In genomic region chr2:181070834-181071200, GRCh38 we compare ENCODE assay signal across 27 cellular contexts.
"Had no signal": no experiment of that assay in that cellular context is flagged by ENCODE, and none has a peak within 500 bp of the region (broad histone marks: within the 10 kb centered on the region; RNA-seq: fewer than 3 reads in every experiment).

No MANE protein-coding gene starts in this region.

- FAIRE-seq: pancreas had no signal

- H3K36me3 ChIP-seq: left ventricle myocardium inferior, pancreas, prostate gland, stomach, thyroid gland, transverse colon, upper lobe of left lung, vagina had no signal

- DNase-seq: hypothalamus; islet precursor cell; left ventricle myocardium inferior; midbrain; mucosa of descending colon; naive thymus-derived CD4-positive, alpha-beta T cell; pancreas; posterior cingulate gyrus; retina; right cardiac atrium; stimulated activated CD4-positive, alpha-beta T cell treated with anti-CD3 and anti-CD28 coated beads, Interleukin-12 subunit alpha, Interleukin-12 subunit beta, amount 100 ng/mL, for 4 hours; stimulated activated CD4-positive, alpha-beta T cell treated with anti-CD3 and anti-CD28 coated beads, Interleukin-15, amount 100 ng/mL, for 24 hours; stimulated activated CD4-positive, alpha-beta T cell treated with anti-CD3 and anti-CD28 coated beads, Interleukin-2, amount 100 ng/mL, for 24 hours; stimulated activated CD4-positive, alpha-beta T cell treated with anti-CD3 and anti-CD28 coated beads, Interleukin-4, amount 100 ng/mL, for 1 hour; stimulated activated naive B cell treated with anti-CD40 and anti-IgM and Interleukin-4, amounts not matched to agents 10 μg/mL and 1 μg/mL and 100 μg/mL, for 72 hours; stimulated activated naive CD8-positive, alpha-beta T cell treated with anti-CD3 and anti-CD28 coated beads, Interleukin-15, Interleukin-2, amounts not matched to agents 100 U/mL and 50 U/mL, for 24 hours; stomach; testis; thyroid gland; transverse colon; upper lobe of left lung had no signal

- H3K4me3 ChIP-seq: left ventricle myocardium inferior, lung, mucosa of descending colon, pancreas, prostate gland, skin epidermis, stomach, testis, thyroid gland, transverse colon, upper lobe of left lung, vagina had no signal

- H3K27ac ChIP-seq: left ventricle myocardium inferior, pancreas, prostate gland, skin epidermis, stomach, testis, thyroid gland, transverse colon, upper lobe of left lung, vagina had no signal

- H3K9me3 ChIP-seq: left ventricle myocardium inferior, mucosa of descending colon, pancreas, prostate gland, stomach, testis, thyroid gland, transverse colon, upper lobe of left lung, vagina had no signal

- ATAC-seq: naive thymus-derived CD4-positive, alpha-beta T cell; natural killer cell treated with Interleukin-12 subunit alpha and Interleukin-12 subunit beta and Interleukin-15 and Interleukin-18, amount 100 ng/mL, for 72 hours; right cardiac atrium; sciatic nerve; stimulated activated naive B cell treated with anti-CD40 and anti-IgM and Interleukin-4, amounts not matched to agents 10 μg/mL and 1 μg/mL and 100 μg/mL, for 72 hours; stimulated activated naive CD8-positive, alpha-beta T cell treated with anti-CD3 and anti-CD28 coated beads, Interleukin-15, Interleukin-2, amounts not matched to agents 100 U/mL and 50 U/mL, for 24 hours had no signal

- H3K27me3 ChIP-seq: pancreas, stomach, testis, thyroid gland, transverse colon, upper lobe of left lung, vagina had no signal

- H3K4me1 ChIP-seq: prostate gland, testis, thyroid gland, vagina had no signal
